Comparison of ENCODE assay signal across 1 cellular context in genomic region chr16:69105501-69106361, GRCh38.
TF ChIP-seq lines count a peak whose summit lies in the region.

Gene HAS3 (plus strand): TSS chr16:69105653. CDS start chr16:69109396, 3,743 bp downstream.

TF ChIP-seq in HepG2, 621 proteins besides CTCF, POLR2A, EP300 and RAD21 (continued from another document and continues in another):
- TF ChIP-seq ARID4A (CRISPR knock-in tag; IDR thresholded peaks at IDR 0.05; ENCODE audit: borderline replicate concordance) (peak; percentile 60; the same call in 1 of the 2 replicates), ZNF605 (CRISPR knock-in tag; IDR thresholded peaks at IDR 0.05) (no peak), ZNF749 (CRISPR knock-in tag; IDR thresholded peaks at IDR 0.05; ENCODE audit: borderline replicate concordance) (no peak), ZNF263 (CRISPR knock-in tag; IDR thresholded peaks at IDR 0.05) (0 out of 2 replicates have a peak, but pooled peaks have one; percentile 15), TERF1 (CRISPR knock-in tag; IDR thresholded peaks at IDR 0.05) (no peak), SOX6 (IDR thresholded peaks at IDR 0.05) (no peak), SOX6 (CRISPR knock-in tag; IDR thresholded peaks at IDR 0.05) (peak; percentile 39; the same call in 1 of the 2 replicates), HIVEP1 (CRISPR knock-in tag; IDR thresholded peaks at IDR 0.05) (no peak), ZNF577 (CRISPR knock-in tag; IDR thresholded peaks at IDR 0.05; ENCODE audit: borderline replicate concordance, low read depth) (no peak), ZUFSP (CRISPR knock-in tag; IDR thresholded peaks at IDR 0.05; ENCODE audit: borderline replicate concordance) (no peak), ARHGAP35 (CRISPR knock-in tag; IDR thresholded peaks at IDR 0.05; ENCODE audit: borderline replicate concordance) (peak; percentile 46; the same call in 1 of the 2 replicates), ZNF441 (CRISPR knock-in tag; IDR thresholded peaks at IDR 0.05; ENCODE audit: borderline replicate concordance) (0 out of 2 replicates have a peak, but pooled peaks have one; percentile 34), ZBTB7B (CRISPR knock-in tag; IDR thresholded peaks at IDR 0.05) (0 out of 2 replicates have a peak, but pooled peaks have one; percentile 49), ZNF770 (CRISPR knock-in tag; IDR thresholded peaks at IDR 0.05) (peak; percentile 28; the same call in 1 of the 2 replicates), TFDP2 (CRISPR knock-in tag; IDR thresholded peaks at IDR 0.05) (peak; percentile 54; the same call in 1 of the 2 replicates), AHR (CRISPR knock-in tag; IDR thresholded peaks at IDR 0.05) (no peak), HDAC1 (CRISPR knock-in tag; IDR thresholded peaks at IDR 0.05) (0 out of 2 replicates have a peak, but pooled peaks have one; percentile 35), CBX1 (IDR thresholded peaks at IDR 0.05; ENCODE audit: low read depth) (no peak), MAZ (IDR thresholded peaks at IDR 0.05; ENCODE audit: borderline replicate concordance, low read depth, low read length) (0 out of 2 replicates have a peak, but pooled peaks have one; percentile 41), MAZ (CRISPR knock-in tag; IDR thresholded peaks at IDR 0.05; ENCODE audit: low read depth) (0 out of 2 replicates have a peak, but pooled peaks have one; percentile 55), YEATS4 (CRISPR knock-in tag; IDR thresholded peaks at IDR 0.05; ENCODE audit: borderline replicate concordance) (no peak), ZNF501 (CRISPR knock-in tag; IDR thresholded peaks at IDR 0.05) (peak; percentile 59; the same call in 1 of the 2 replicates), ZBTB8A (CRISPR knock-in tag; IDR thresholded peaks at IDR 0.05; ENCODE audit: borderline replicate concordance, low read depth) (no peak), ZFP91 (CRISPR knock-in tag; IDR thresholded peaks at IDR 0.05; ENCODE audit: borderline replicate concordance) (peak; percentile 71; the same call in 1 of the 2 replicates), CEBPG (CRISPR knock-in tag; IDR thresholded peaks at IDR 0.05) (no peak), MTF2 (CRISPR knock-in tag; IDR thresholded peaks at IDR 0.05; ENCODE audit: borderline replicate concordance) (peak; percentile 29; the same call in 1 of the 2 replicates), MAX (IDR thresholded peaks at IDR 0.05) (peak; percentile 27; the same call in 1 of the 2 replicates), ZFP90 (CRISPR knock-in tag; IDR thresholded peaks at IDR 0.05; ENCODE audit: borderline replicate concordance) (no peak), KDM5A (IDR thresholded peaks at IDR 0.05; ENCODE audit: borderline replicate concordance, low read length) (no peak), SCMH1 (CRISPR knock-in tag; IDR thresholded peaks at IDR 0.05; ENCODE audit: borderline replicate concordance) (no peak), ZNF891 (CRISPR knock-in tag; IDR thresholded peaks at IDR 0.05) (peak; percentile 66), ZNF784 (CRISPR knock-in tag; IDR thresholded peaks at IDR 0.05; ENCODE audit: borderline replicate concordance) (no peak), ZNF326 (CRISPR knock-in tag; IDR thresholded peaks at IDR 0.05; ENCODE audit: borderline replicate concordance) (no peak), RBAK (CRISPR knock-in tag; IDR thresholded peaks at IDR 0.05) (0 out of 2 replicates have a peak, but pooled peaks have one; percentile 14), PHF20 (CRISPR knock-in tag; IDR thresholded peaks at IDR 0.05) (no peak), REPIN1 (CRISPR knock-in tag; IDR thresholded peaks at IDR 0.05; ENCODE audit: borderline replicate concordance, low read depth) (no peak), NR2F2 (IDR thresholded peaks at IDR 0.05; ENCODE audit: borderline replicate concordance, low read depth) (no peak), ZFX (CRISPR knock-in tag; IDR thresholded peaks at IDR 0.05; ENCODE audit: low read depth) (0 out of 2 replicates have a peak, but pooled peaks have one; percentile 21), TRIM24 (CRISPR knock-in tag; IDR thresholded peaks at IDR 0.05) (no peak), SNRNP70 (IDR thresholded peaks at IDR 0.05; ENCODE audit: low read depth, low read length) (no peak), PRMT3 (CRISPR knock-in tag; IDR thresholded peaks at IDR 0.05; ENCODE audit: borderline replicate concordance, low read depth) (no peak), HMGXB4 (CRISPR knock-in tag; IDR thresholded peaks at IDR 0.05; ENCODE audit: borderline replicate concordance in 1 of 2, low read depth in 1 of 2) (0 out of 4 replicates have a peak, but pooled peaks of 1 of the 2 experiments have one; percentile 9), NBN (conservative IDR thresholded peaks at IDR 0.05) (no peak), NCOR1 (IDR thresholded peaks at IDR 0.05; ENCODE audit: borderline replicate concordance, low read length) (no peak), PATZ1 (CRISPR knock-in tag; IDR thresholded peaks at IDR 0.05) (peak; percentile 54; the same call in 1 of the 2 replicates), MED1 (CRISPR knock-in tag; IDR thresholded peaks at IDR 0.05) (no peak), ZNF576 (CRISPR knock-in tag; IDR thresholded peaks at IDR 0.05) (no peak)
